In the genomic region with DNA sequence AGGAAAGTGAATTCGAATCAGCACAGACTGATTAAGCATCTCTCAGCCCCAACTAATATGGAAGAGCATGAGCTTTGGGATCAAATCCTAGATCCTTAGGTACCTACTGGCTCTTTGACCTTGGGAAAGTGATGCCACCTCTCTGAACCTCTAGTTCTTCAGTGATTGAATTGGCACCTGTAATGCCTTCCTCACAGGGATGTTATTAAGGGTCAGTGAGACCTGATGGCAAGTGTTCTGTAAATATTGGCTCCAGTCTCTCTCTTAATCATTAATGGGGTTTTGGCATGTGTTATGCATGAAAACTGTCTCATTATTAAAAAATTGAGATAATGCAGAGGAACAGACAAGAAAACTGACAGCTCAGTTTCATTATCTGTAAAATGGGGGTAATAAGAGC, we compare ENCODE assay signal across 8 cellular contexts.
"Had no signal": no experiment of that assay in that cellular context is flagged by ENCODE, and none has a peak within 500 bp of the region (broad histone marks: within the 10 kb centered on the region; RNA-seq: fewer than 3 reads in every experiment).

No MANE protein-coding gene starts in this region.

- DNase-seq: GDM1, GF-D8 had no signal

- FAIRE-seq: G401.6, GM12878, GM12891, GM12892, GM18507, GM19239 had no signal

- H3K4me3 ChIP-seq: GM12878 had no signal

- ATAC-seq: GM12878 had no signal
